8 cellular contexts compared by ENCODE assay signal in the genomic region with DNA sequence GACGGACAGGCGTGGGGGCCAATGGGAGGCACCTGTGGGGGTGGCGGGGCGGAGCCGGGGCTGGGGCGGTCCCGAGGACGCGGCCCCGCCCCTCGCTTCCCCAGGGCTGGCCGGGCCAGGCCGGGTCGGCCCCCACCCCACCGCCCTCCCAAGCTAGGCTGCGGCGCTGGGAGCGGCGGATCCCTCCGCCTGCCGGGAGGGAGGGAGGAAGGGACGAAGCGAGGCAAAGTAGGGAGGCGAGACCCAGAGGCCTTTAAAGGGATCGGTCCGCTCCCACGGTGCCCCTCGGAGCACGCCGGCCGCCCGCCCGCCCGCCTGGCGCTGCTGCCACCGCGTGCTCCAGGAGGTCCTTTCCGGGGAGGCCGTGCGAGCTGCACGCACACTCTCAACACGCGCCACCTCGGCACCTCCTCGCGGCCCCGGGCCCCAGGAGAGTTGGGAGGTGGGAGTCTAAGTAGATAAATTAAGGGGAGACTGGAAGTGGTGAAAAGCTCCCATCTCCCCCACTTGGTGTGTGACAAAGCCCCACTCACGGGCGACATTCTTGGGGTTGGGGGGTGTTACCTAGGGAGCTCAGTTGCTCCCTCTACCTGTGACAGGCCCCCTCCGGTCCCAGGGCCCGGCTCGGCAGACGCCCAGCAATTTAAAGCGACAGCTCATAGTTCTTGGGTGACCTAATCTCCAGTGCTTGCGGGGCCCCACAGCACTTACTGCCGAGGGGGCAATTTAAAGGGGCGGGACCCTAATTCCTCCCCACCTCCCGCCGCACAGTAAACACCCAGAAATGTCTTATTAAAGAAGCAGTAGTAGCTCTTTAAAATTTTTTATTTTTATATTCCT. TPM values are rescaled to one million over a fixed set of nuclear protein-coding genes. Genes with fewer than 3 reads are reported as not detected.
DNase-seq lines count a peak whose midpoint lies in the region; ATAC-seq and TF ChIP-seq lines count a peak whose summit lies in the region.

No MANE protein-coding gene starts in this region.

- H3K36me3 ChIP-seq in SK-N-MC (ENCODE audit: insufficient read depth, low read length), result no peaks in the 10 kb centered on the region
- H3K36me3 ChIP-seq in osteoblast (ENCODE audit: insufficient read depth, low read length), result no peaks in the 10 kb centered on the region
- H3K36me3 ChIP-seq in thoracic aorta, result no peaks in the 10 kb centered on the region

- TF ChIP-seq CTCF in osteoblast (IDR thresholded peaks at IDR 0.05; ENCODE audit: extremely low read depth, low read depth, low read length), result peak; percentile 37
- no peak for TF ChIP-seq CTCF in thoracic aorta (IDR thresholded peaks at IDR 0.05)

- no peaks in the 10 kb centered on the region for H3K36me3 Mint-ChIP-seq in activated naive CD4-positive, alpha-beta T cell treated with anti-CD3 and anti-CD28 coated beads, Interleukin-2, amount 50 U/mL, for 24 hours

- peak overlapping the region; percentile 95 for H3K9ac ChIP-seq in SK-N-MC (ENCODE audit: insufficient read length)

- H3K27ac Mint-ChIP-seq in activated naive CD4-positive, alpha-beta T cell treated with anti-CD3 and anti-CD28 coated beads, Interleukin-2, amount 50 U/mL, for 24 hours, result peak overlapping the region; percentile 96

- no peaks in the 10 kb centered on the region for H3K9me3 ChIP-seq in SK-N-MC (ENCODE audit: low read depth, low read length)
- no peaks in the 10 kb centered on the region for H3K9me3 ChIP-seq in osteoblast (ENCODE audit: low read depth, low read length)
- H3K9me3 ChIP-seq in thoracic aorta, result no peaks in the 10 kb centered on the region

- peaks cover 36% of the 10 kb centered on the region for H4K20me1 ChIP-seq in osteoblast (ENCODE audit: insufficient read depth, low read length)

- H3K4me3 Mint-ChIP-seq in activated naive CD4-positive, alpha-beta T cell treated with anti-CD3 and anti-CD28 coated beads, Interleukin-2, amount 50 U/mL, for 24 hours, result peak overlapping the region; percentile 92

- ATAC-seq in HG02588 (IDR thresholded peaks at IDR 0.05; ENCODE audit: unreplicated experiment) (peak; percentile 44), thoracic aorta (ENCODE audit: insufficient number of reproducible peaks, low FRiP score, low read depth) (peak; percentile 33)

- peaks cover 66% of the 10 kb centered on the region for H3K4me1 ChIP-seq in osteoblast (ENCODE audit: insufficient read depth, low read length)
- H3K4me1 ChIP-seq in thoracic aorta (ENCODE audit: control insufficient read depth in 1 of 2, low read depth in 2 of 2), result peaks cover 51 to 65% of the 10 kb centered on the region in 2 donors

- H3K27me3 Mint-ChIP-seq in activated naive CD4-positive, alpha-beta T cell treated with anti-CD3 and anti-CD28 coated beads, Interleukin-2, amount 50 U/mL, for 24 hours, result no peaks in the 10 kb centered on the region

- H3K4me2 ChIP-seq in osteoblast (ENCODE audit: insufficient read depth, low read length), result peak overlapping the region; percentile 93

- H3K9me3 Mint-ChIP-seq in activated naive CD4-positive, alpha-beta T cell treated with anti-CD3 and anti-CD28 coated beads, Interleukin-2, amount 50 U/mL, for 24 hours, result no peaks in the 10 kb centered on the region

- H3K79me2 ChIP-seq in osteoblast (ENCODE audit: insufficient read depth, low read length), result peaks cover 46% of the 10 kb centered on the region

- H3K27me3 ChIP-seq in osteoblast (ENCODE audit: insufficient read depth, low read length) (no peaks in the 10 kb centered on the region), thoracic aorta (replicated peaks; ENCODE audit: insufficient read depth) (no peaks in the 10 kb centered on the region)

- H3K27ac ChIP-seq in SK-N-MC (peak overlapping the region; percentile 97), osteoblast (ENCODE audit: low read depth, low read length) (peak overlapping the region; percentile 100), thoracic aorta (peak overlapping the region; percentile 100)

- H3K4me1 Mint-ChIP-seq in activated naive CD4-positive, alpha-beta T cell treated with anti-CD3 and anti-CD28 coated beads, Interleukin-2, amount 50 U/mL, for 24 hours, result peaks cover 74% of the 10 kb centered on the region

- peak overlapping the region; percentile 71 for H2AFZ ChIP-seq in osteoblast (ENCODE audit: low read length)

- DNase-seq in NCI-H1048 (lab: John Stamatoyannopoulos, UW), result peak; percentile 89
- peak; percentile 53 for DNase-seq in SK-N-MC (ENCODE audit: low read depth, low spot score)
- DNase-seq in glomerular endothelial cell (ENCODE audit: extremely low read depth, low read depth, low spot score), result peak; percentile 50
- DNase-seq in osteoblast (ENCODE audit: insufficient read length, low spot score, missing footprints), result peak; percentile 100
- DNase-seq in thoracic aorta (ENCODE audit: low spot score), result peak; percentile 70

- H3K4me3 ChIP-seq in GM08714 (ENCODE audit: low read length) (peak overlapping the region; percentile 58; the same call in 1 of the 2 replicates), SK-N-MC (peak overlapping the region; percentile 90), osteoblast (ENCODE audit: insufficient read depth, low read length) (peak overlapping the region; percentile 98), thoracic aorta (peak overlapping the region; percentile 87)

RNA-seq across cellular contexts. Expression of a gene that starts 0.5 kb away (rescaled TPM):
- total RNA-seq in glomerular endothelial cell (41.5 and 67.0 TPM in 2 replicates), osteoblast (12.4 and 14.1 TPM in 2 replicates), thoracic aorta (100 to 1,000 TPM in 1 of 2 donors, 10 to 100 TPM in 1; 76.1 to 101 TPM)

Comparison
In these comparisons a context has a peak if more than half of its experiments do, and no peak if none do; other contexts are left out.
1. Peak in every context shown above with its lines: DNase-seq, ATAC-seq, H3K4me3 ChIP-seq and H3K27ac ChIP-seq.
2. DNase-seq: peak in every context shown above with its lines; median percentile 100 in osteoblast; 89 in NCI-H1048; 70 in thoracic aorta; 53 in SK-N-MC; 50 in glomerular endothelial cell.